ENCODE assay signal across 8 cellular contexts in the genomic region with DNA sequence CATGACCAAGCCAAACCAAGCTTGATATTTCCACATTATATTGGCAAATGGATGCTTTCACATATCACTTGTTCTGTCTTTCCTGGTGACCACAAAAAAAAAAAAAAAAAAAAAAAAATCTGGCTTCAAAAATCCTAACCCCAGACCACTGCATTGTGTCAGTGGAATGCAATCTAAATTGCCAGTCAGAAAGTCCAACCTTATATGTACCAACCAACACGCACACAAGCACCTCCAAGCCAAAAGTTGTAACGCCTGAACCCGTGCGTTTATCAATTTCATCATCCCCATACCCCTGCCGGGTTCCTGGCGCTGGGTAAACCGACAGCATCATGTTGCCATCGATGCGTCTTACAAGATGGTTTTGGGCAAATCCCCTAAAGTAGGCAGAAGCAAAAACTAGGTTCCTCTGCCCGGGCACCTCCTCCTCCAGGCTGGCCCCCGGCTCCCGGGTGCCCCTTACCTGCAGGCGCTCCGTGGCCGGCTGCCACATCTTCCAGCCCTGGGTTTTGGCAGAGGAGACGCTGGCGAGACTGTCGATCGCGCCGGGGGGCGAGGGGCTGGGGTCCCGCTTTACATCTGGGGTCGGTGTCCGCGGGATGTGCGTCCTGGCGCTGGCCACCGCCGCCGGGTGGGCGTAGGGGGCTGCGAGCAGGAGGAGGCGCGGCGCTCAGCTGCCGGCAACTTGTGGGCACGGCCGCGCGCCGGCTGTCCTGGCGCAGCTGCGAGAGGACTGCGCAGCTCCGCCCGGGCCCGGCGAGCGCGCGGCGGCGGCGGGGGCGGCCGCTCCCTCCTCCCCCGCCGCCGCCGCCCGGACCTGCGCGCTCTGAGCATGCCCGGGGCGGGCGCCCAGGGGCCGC. TPM values are rescaled to one million over a fixed set of nuclear protein-coding genes. Genes with fewer than 3 reads are reported as not detected.
DNase-seq lines count a peak whose midpoint lies in the region; ATAC-seq and TF ChIP-seq lines count a peak whose summit lies in the region.

A gene with protein sequence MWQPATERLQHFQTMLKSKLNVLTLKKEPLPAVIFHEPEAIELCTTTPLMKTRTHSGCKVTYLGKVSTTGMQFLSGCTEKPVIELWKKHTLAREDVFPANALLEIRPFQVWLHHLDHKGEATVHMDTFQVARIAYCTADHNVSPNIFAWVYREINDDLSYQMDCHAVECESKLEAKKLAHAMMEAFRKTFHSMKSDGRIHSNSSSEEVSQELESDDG (minus strand): TSS at position 737 of the 860 bp plus-strand sequence. CDS start 244 bp downstream, at position 493.

- H3K9me3 ChIP-seq in gastroesophageal sphincter: no peaks in the 10 kb centered on the region

- H3K4me1 Mint-ChIP-seq in osteocyte (ENCODE audit: unreplicated experiment): peaks cover 2% of the 10 kb centered on the region

- H3K36me3 Mint-ChIP-seq in osteocyte (ENCODE audit: unreplicated experiment): no peaks in the 10 kb centered on the region

- peak; percentile 81 for ATAC-seq in gastroesophageal sphincter
- no peak for ATAC-seq in GM21447 (IDR thresholded peaks at IDR 0.05; ENCODE audit: unreplicated experiment)
- no peak for ATAC-seq in GM21381 (IDR thresholded peaks at IDR 0.05; ENCODE audit: unreplicated experiment)

- peak within 1 kb of the TSS; percentile 68 to 93 for H3K4me3 ChIP-seq in gastroesophageal sphincter

- DNase-seq in H4 (ENCODE audit: low spot score): peak; percentile 29
- peak; percentile 71 for DNase-seq in RPMI7951 (ENCODE audit: low read depth)
- DNase-seq in osteocyte (ENCODE audit: extremely low spot score, unreplicated experiment): no peak
- DNase-seq in NOMO-1 treated with DMSO at 0.1 percent for 48 hours (lab: John Stamatoyannopoulos, UW; ENCODE audit: unreplicated experiment): no peak
- no peak for DNase-seq in SIG-M5 treated with dmso at 0.1 percent for 504 hours (lab: John Stamatoyannopoulos, UW; ENCODE audit: unreplicated experiment)

- peaks cover 39% of the 10 kb centered on the region for H3K27me3 Mint-ChIP-seq in osteocyte (ENCODE audit: unreplicated experiment)

- no peak for TF ChIP-seq CTCF in gastroesophageal sphincter (IDR thresholded peaks at IDR 0.05)
- TF ChIP-seq CTCF in osteocyte (IDR thresholded peaks at IDR 0.05): no peak

- H3K27ac Mint-ChIP-seq in osteocyte (ENCODE audit: unreplicated experiment): no peak within 1 kb of the TSS

- 3 to 7% methylated on average over 3 to 10 of the region's 68 CpGs for WGBS in gastroesophageal sphincter (ENCODE audit: low coverage in 1 of 2), 2 donors

- no peak for TF ChIP-seq EP300 in gastroesophageal sphincter (IDR thresholded peaks at IDR 0.05)

- H3K27me3 ChIP-seq in gastroesophageal sphincter: peaks cover 21% of the 10 kb centered on the region

- H3K27ac ChIP-seq in gastroesophageal sphincter: peak within 1 kb of the TSS; percentile 73 to 83 (median 77)

- no peaks in the 10 kb centered on the region for H3K9me3 Mint-ChIP-seq in osteocyte (ENCODE audit: unreplicated experiment)

- peaks cover 0 to 19% (median 0%) of the 10 kb centered on the region in 3 donors for H3K4me1 ChIP-seq in gastroesophageal sphincter

- peak; percentile 62 to 77 for TF ChIP-seq POLR2A in gastroesophageal sphincter (IDR thresholded peaks at IDR 0.05)

- no peaks in the 10 kb centered on the region for H3K36me3 ChIP-seq in gastroesophageal sphincter

- peak within 1 kb of the TSS; percentile 50 for H3K4me3 Mint-ChIP-seq in osteocyte (ENCODE audit: unreplicated experiment)

RNA-seq across cellular contexts. Expression of the gene that starts here (rescaled TPM):
- 2.0 and 2.5 TPM in 2 replicates for total RNA-seq in H4 (2014; rRNA removed; shearing (Covaris generic))
- total RNA-seq in RPMI7951 (2014; rRNA removed; shearing (Covaris generic)): 15.9 and 23.8 TPM in 2 replicates
- total RNA-seq in gastroesophageal sphincter (10 to 100 TPM; 34.4 to 62.4 (median 54.9) TPM), osteocyte (not detected in 2 replicates)

Comparison
In these comparisons a context has a peak if more than half of its experiments do, and no peak if none do; other contexts are left out.
1. DNase-seq: peak in H4 (single experiment) and RPMI7951 (single experiment); none in osteocyte (single experiment), NOMO-1 treated with DMSO at 0.1 percent for 48 hours (single experiment) and SIG-M5 treated with dmso at 0.1 percent for 504 hours (single experiment).